ENCODE assay signal across 8 cellular contexts in genomic region chr19:47610902-47611301, GRCh38. TPM values are rescaled to one million over a fixed set of nuclear protein-coding genes. Genes with fewer than 3 reads are reported as not detected.
DNase-seq lines count a peak whose midpoint lies in the region; ATAC-seq, FAIRE-seq and TF ChIP-seq lines count a peak whose summit lies in the region.

No MANE protein-coding gene starts in this region.

- no peak overlapping the region for H3K14ac ChIP-seq in H1 (ENCODE audit: insufficient read length)

- DNase-seq in H1 (ENCODE audit: low read depth in 1 of 2, low spot score in 2 of 2) (no peak), NCI-H187 (lab: John Stamatoyannopoulos, UW) (no peak), HT-29 (ENCODE audit: low spot score) (no peak), NCI-H1694 (lab: John Stamatoyannopoulos, UW) (no peak)

- H4K5ac ChIP-seq in H1 (ENCODE audit: insufficient read length, low read depth, low read length): no peak overlapping the region

- no peak overlapping the region for H3K56ac ChIP-seq in H1 (replicated peaks; ENCODE audit: insufficient read length, low read depth, low read length)

- peak overlapping the region; percentile 100 for H3K27ac ChIP-seq in C4-2B
- no peak overlapping the region for H3K27ac ChIP-seq in OCI-LY3 (ENCODE audit: low read length)
- H3K27ac ChIP-seq in H1 (ENCODE audit: low read depth, low read length): no peak overlapping the region
- H3K27ac ChIP-seq in neutrophil: peak overlapping the region; percentile 89

- H2BK20ac ChIP-seq in H1 (ENCODE audit: low read length): no peak overlapping the region

- H4K91ac ChIP-seq in H1 (replicated peaks; ENCODE audit: insufficient read length, low read length): no peak overlapping the region

- H3K4me3 ChIP-seq in OCI-LY3 (ENCODE audit: low read length): peak overlapping the region; percentile 89; the same call in 1 of the 2 replicates
- peak overlapping the region in 3 of 4 experiments; percentile 23 to 98 (median 89); a peak in 3 of 8 replicates for H3K4me3 ChIP-seq in H1 (ENCODE audit: extremely low read depth in 1 of 4, insufficient read depth in 2 of 4, low read depth in 3 of 4, low read length in 4 of 4)
- peak overlapping the region; percentile 94 to 96 for H3K4me3 ChIP-seq in neutrophil (ENCODE audit: low read depth in 1 of 2, low read length in 1 of 2)

- 0 out of 2 replicates have a peak overlapping the region, but pooled peaks have one; percentile 24 for H2AK5ac ChIP-seq in H1 (ENCODE audit: low read depth, low read length)

- H2BK5ac ChIP-seq in H1 (ENCODE audit: low read depth, low read length): peak overlapping the region; percentile 52; the same call in 1 of the 2 replicates

- H3K9me3 ChIP-seq in OCI-LY3 (ENCODE audit: insufficient read depth, low read length) (no peaks in the 10 kb centered on the region), H1 (ENCODE audit: insufficient read depth in 2 of 2, low read depth in 1 of 2, low read length in 1 of 2) (no peaks in the 10 kb centered on the region), neutrophil (no peaks in the 10 kb centered on the region)

- peak overlapping the region; percentile 99 for H3K4me2 ChIP-seq in OCI-LY3 (ENCODE audit: low read length)
- H3K4me2 ChIP-seq in H1 (ENCODE audit: insufficient read depth in 1 of 2, low read depth in 2 of 2, low read length in 2 of 2): peak overlapping the region; percentile 78 to 88

- POLR2A ChIA-PET in H1 (lab: Charles Lee; ENCODE audit: partially characterized antibody): interaction anchor here (0.6 to 6.1 kb wide), 9 partner anchors 8 to 219 kb away, joined by 3 to 59 read pairs (median 3); no protein-coding TSS in a partner anchor

- no peak overlapping the region for H3K9ac ChIP-seq in OCI-LY3 (ENCODE audit: low read length)
- H3K9ac ChIP-seq in H1 (replicated peaks in 1 of 4; ENCODE audit: extremely low read depth in 1 of 4, low read depth in 3 of 4, low read length in 3 of 4): no peak overlapping the region; a peak in 1 of 7 replicates

- H2BK12ac ChIP-seq in H1 (ENCODE audit: low read depth, low read length): 0 out of 2 replicates have a peak overlapping the region, but pooled peaks have one; percentile 39

- H3K79me2 ChIP-seq in OCI-LY3 (ENCODE audit: low read length): peaks cover 78% of the 10 kb centered on the region
- peaks cover 35 to 68% of the 10 kb centered on the region in 2 experiments for H3K79me2 ChIP-seq in H1 (ENCODE audit: control insufficient read depth in 1 of 2, insufficient read depth in 2 of 2, low read length in 2 of 2)

- H2BK120ac ChIP-seq in H1 (replicated peaks; ENCODE audit: low read depth, low read length): no peak overlapping the region

- H3K79me1 ChIP-seq in H1 (ENCODE audit: low read depth, low read length): peaks cover 19% of the 10 kb centered on the region

- ATAC-seq in esophagus mucosa: no peak

- H4K20me1 ChIP-seq in OCI-LY3 (ENCODE audit: insufficient read depth, low read length) (peaks cover 56% of the 10 kb centered on the region), H1 (replicated peaks in 1 of 2; ENCODE audit: control insufficient read depth in 1 of 2, insufficient read depth in 2 of 2, low read length in 2 of 2) (peaks cover 9 to 11% of the 10 kb centered on the region in 2 experiments)

- H3K36me3 ChIP-seq in OCI-LY3 (replicated peaks; ENCODE audit: low read depth, low read length): peaks cover 11% of the 10 kb centered on the region
- no peaks in the 10 kb centered on the region; a peak in 1 of 8 replicates for H3K36me3 ChIP-seq in H1 (ENCODE audit: control insufficient read depth in 2 of 4, insufficient read depth in 4 of 4, low read length in 3 of 4)
- no peaks in the 10 kb centered on the region for H3K36me3 ChIP-seq in neutrophil

- 78% methylated on average over 7 of the region's 7 CpGs; no CpG with 5 or more reads in 1 of the 2 experiments for WGBS in H1 (ENCODE audit: extremely low coverage in 1 of 2, insufficient coverage in 1 of 2, insufficient read length in 1 of 2, insufficient replicate concordance in 2 of 2, low coverage in 1 of 2, low lambda C conversion rate in 2 of 2, missing lambda C conversion rate in 1 of 2), 2 experiments

- CTCF ChIA-PET in H1 (lab: Charles Lee; ENCODE audit: partially characterized antibody): interaction anchor here (0.8 to 1.6 kb wide), 12 partner anchors 10 to 127 kb away, joined by 3 to 5 read pairs (median 3); partner anchors contain the start of gene KPTN

- no peak for TF ChIP-seq POLR2A in H1 (IDR thresholded peaks at IDR 0.05; ENCODE audit: control extremely low read depth in 1 of 2, low read depth in 2 of 2, low read length in 2 of 2)

- peaks cover 3% of the 10 kb centered on the region for H3K23me2 ChIP-seq in H1 (ENCODE audit: low read depth, low read length)

- TF ChIP-seq EP300 in H1 (IDR thresholded peaks at IDR 0.05; ENCODE audit: borderline replicate concordance in 1 of 2, low read depth in 2 of 2, low read length in 2 of 2): no peak

- no peak overlapping the region for H4K8ac ChIP-seq in H1 (ENCODE audit: extremely low read depth, insufficient read depth, low read length)

- FAIRE-seq in H1 (lab: Jason Lieb, UNC): no peak

- H3K4me1 ChIP-seq in OCI-LY3 (ENCODE audit: low read length): peaks cover 17% of the 10 kb centered on the region
- peaks cover 15 to 35% (median 28%) of the 10 kb centered on the region in 4 experiments for H3K4me1 ChIP-seq in H1 (replicated peaks in 1 of 4; ENCODE audit: control insufficient read depth in 3 of 4, insufficient read depth in 4 of 4, low read length in 3 of 4)
- peaks cover 35 to 36% of the 10 kb centered on the region in 2 experiments for H3K4me1 ChIP-seq in neutrophil (ENCODE audit: control insufficient read depth in 1 of 2, insufficient read depth in 1 of 2, low read depth in 1 of 2, low read length in 1 of 2)

- H2AFZ ChIP-seq in OCI-LY3 (ENCODE audit: low read depth, low read length): no peak overlapping the region
- H2AFZ ChIP-seq in H1 (ENCODE audit: low read length): no peak overlapping the region

- peak overlapping the region; percentile 68; the same call in 1 of the 2 replicates for H3K18ac ChIP-seq in H1 (ENCODE audit: extremely low read depth, low read length)

- peak overlapping the region; percentile 72; the same call in 1 of the 2 replicates for H2BK15ac ChIP-seq in H1 (ENCODE audit: low read length)

- no peak for TF ChIP-seq RAD21 in H1 (IDR thresholded peaks at IDR 0.05 in 1 of 2, conservative IDR thresholded peaks at IDR 0.05 in 1 of 2; ENCODE audit: low read depth in 2 of 2, low read length in 2 of 2)

- no peak overlapping the region for H3K23ac ChIP-seq in H1 (ENCODE audit: insufficient read length)

- H3K27me3 ChIP-seq in OCI-LY3 (ENCODE audit: low read depth, low read length) (no peaks in the 10 kb centered on the region), H1 (replicated peaks in 1 of 4; ENCODE audit: control insufficient read depth in 3 of 4, extremely low read depth in 1 of 4, insufficient read depth in 3 of 4, low read length in 3 of 4) (no peaks in the 10 kb centered on the region), neutrophil (no peaks in the 10 kb centered on the region)

- TF ChIP-seq CTCF in C4-2B (conservative IDR thresholded peaks at IDR 0.05): no peak
- no peak for TF ChIP-seq CTCF in OCI-LY3 (IDR thresholded peaks at IDR 0.05; ENCODE audit: low read depth, low read length)
- TF ChIP-seq CTCF in H1 (IDR thresholded peaks at IDR 0.05; ENCODE audit: control extremely low read depth in 1 of 3, insufficient read depth in 1 of 3, low read depth in 1 of 3, low read length in 3 of 3): no peak
- no peak for TF ChIP-seq CTCF in neutrophil (IDR thresholded peaks at IDR 0.05)

- H3K4ac ChIP-seq in H1 (replicated peaks; ENCODE audit: insufficient read length, low read depth, low read length): no peak overlapping the region

TF ChIP-seq in H1, 55 proteins besides CTCF, POLR2A, EP300 and RAD21 (continues in another document):
- no peak for TF ChIP-seq CBX8 (IDR thresholded peaks at IDR 0.05; ENCODE audit: borderline replicate concordance, low read depth, low read length)
- TF ChIP-seq SP1 (IDR thresholded peaks at IDR 0.05; ENCODE audit: low read depth, low read length): no peak
- TF ChIP-seq JUN (IDR thresholded peaks at IDR 0.05; ENCODE audit: low read depth, low read length): no peak
- TF ChIP-seq SUZ12 (IDR thresholded peaks at IDR 0.05; ENCODE audit: low read length): no peak
- TF ChIP-seq KDM4A (IDR thresholded peaks at IDR 0.05; ENCODE audit: low read depth, low read length, severe bottlenecking): no peak
- no peak for TF ChIP-seq EZH2 (IDR thresholded peaks at IDR 0.05; ENCODE audit: low read depth, low read length, severe bottlenecking)
- no peak for TF ChIP-seq NRF1 (IDR thresholded peaks at IDR 0.05; ENCODE audit: low read depth, low read length)
- no peak for TF ChIP-seq RBBP5 (IDR thresholded peaks at IDR 0.05; ENCODE audit: borderline replicate concordance, low read depth, low read length)
- no peak for TF ChIP-seq SIN3A (conservative IDR thresholded peaks at IDR 0.05 in 1 of 2, IDR thresholded peaks at IDR 0.05 in 1 of 2; ENCODE audit: low read depth in 1 of 2, low read length in 2 of 2)
- no peak for TF ChIP-seq TAF1 (IDR thresholded peaks at IDR 0.05; ENCODE audit: low read depth, low read length)
- no peak for TF ChIP-seq MAFK (IDR thresholded peaks at IDR 0.05; ENCODE audit: low read depth, low read length)
- no peak for TF ChIP-seq JUND (IDR thresholded peaks at IDR 0.05; ENCODE audit: low read length)

RNA-seq across cellular contexts. Expression of gene BICRA, which starts 2.0 kb away (rescaled TPM):
- total RNA-seq in H1 (2021; fragmentation: NEBNext Ultra II Directional; extraction: Animal tissue kit (Norgen Biotek cat#: 25700)): 29.2 and 30.0 TPM in 2 replicates
- 1.5 and 3.8 TPM in 2 replicates for polyA plus RNA-seq in H1 (2011; rRNA removed)
- 2.8 TPM for polyA plus RNA-seq in H1 (2011; cell fraction: cytosol; rRNA removed)
- 6.5 TPM for polyA plus RNA-seq in H1 (2011; cell fraction: nucleus; rRNA removed)
- 18.9 to 23.4 TPM (median 22.8 TPM) in 4 replicates for polyA plus RNA-seq in H1 (2012, experiment 1 of 2)
- 15.5 TPM for polyA plus RNA-seq in H1 (2012, experiment 2 of 2)
- 11.9 TPM for polyA plus RNA-seq in H1 (2013, experiment 1 of 2)
- polyA plus RNA-seq in H1 (2013, experiment 2 of 2): 11.1 TPM
- polyA minus RNA-seq in H1 (2011; rRNA and poly(A)+ RNA removed): 5.0 and 6.5 TPM in 2 replicates
- 10.6 TPM for polyA minus RNA-seq in H1 (2011; cell fraction: cytosol; rRNA and poly(A)+ RNA removed)
- 11.7 TPM for polyA minus RNA-seq in H1 (2011; cell fraction: nucleus; rRNA and poly(A)+ RNA removed)
- total RNA-seq in esophagus mucosa: 7.9 TPM
- 2.6 and 5.2 TPM in 2 replicates for total RNA-seq in HT-29 (2014; rRNA removed; shearing (Covaris generic))

RNA-seq across cellular contexts. Expression of gene ZNF541, which starts 38.0 kb away (rescaled TPM):
- total RNA-seq in H1 (2021; fragmentation: NEBNext Ultra II Directional; extraction: Animal tissue kit (Norgen Biotek cat#: 25700)): 0.50 TPM in 1 of 2 replicates, not detected in the other
- 0.05 and 0.11 TPM in 2 replicates for polyA plus RNA-seq in H1 (2011; rRNA removed)
- 0.06 TPM for polyA plus RNA-seq in H1 (2011; cell fraction: cytosol; rRNA removed)
- 0.16 TPM for polyA plus RNA-seq in H1 (2011; cell fraction: nucleus; rRNA removed)
- polyA plus RNA-seq in H1 (2012, experiment 1 of 2): 0.06 TPM in 1 of 4 replicates, not detected in the others
- polyA plus RNA-seq in H1 (2012, experiment 2 of 2): 0.04 TPM
- 0.12 TPM for polyA plus RNA-seq in H1 (2013, experiment 1 of 2)
- polyA plus RNA-seq in H1 (2013, experiment 2 of 2): 0.06 TPM
- polyA minus RNA-seq in H1 (2011; rRNA and poly(A)+ RNA removed): not detected in 2 replicates
- not detected for polyA minus RNA-seq in H1 (2011; cell fraction: cytosol; rRNA and poly(A)+ RNA removed)
- not detected for polyA minus RNA-seq in H1 (2011; cell fraction: nucleus; rRNA and poly(A)+ RNA removed)
- total RNA-seq in esophagus mucosa: 0.08 TPM
- not detected in 2 replicates for total RNA-seq in HT-29 (2014; rRNA removed; shearing (Covaris generic))

Comparison
In these comparisons a context has a peak if more than half of its experiments do, and no peak if none do; other contexts are left out.
1. H3K27ac ChIP-seq: peak in C4-2B (single experiment) and neutrophil (single experiment); none in OCI-LY3 (single experiment) and H1 (single experiment).
2. Peak in every context shown above with its lines, with median percentiles within 50 percentile points of each other: H3K4me3 ChIP-seq.